14 cellular contexts compared by ENCODE assay signal in genomic region chr13:103093649-103094048, GRCh38. TPM values are rescaled to one million over a fixed set of nuclear protein-coding genes. Genes with fewer than 3 reads are reported as not detected.
"Had no signal": no experiment of that assay in that cellular context is flagged by ENCODE, and none has a peak within 500 bp of the region (broad histone marks: within the 10 kb centered on the region; RNA-seq: fewer than 3 reads in every experiment).

No MANE protein-coding gene starts in this region.

RNA-seq across cellular contexts. Expression of gene SLC10A2, which starts 27.4 kb away (rescaled TPM):
- total RNA-seq: activated B cell treated with CpG ODN at 0.5 μM for 24 hours; activated CD4-positive, alpha-beta memory T cell treated with anti-CD3 and anti-CD28 coated beads for 36 hours; activated CD4-positive, alpha-beta memory T cell treated with anti-CD3 and anti-CD28 coated beads, Interleukin-2, amount 10 ng/mL, durations not matched to agents 7 days and 5 days; activated CD4-positive, alpha-beta T cell treated with anti-CD3 and anti-CD28 coated beads for 36 hours; activated CD4-positive, alpha-beta T cell treated with anti-CD3 and anti-CD28 coated beads, Interleukin-2, amount 10 ng/mL, durations not matched to agents 24 days and 14 days; activated CD4-positive, alpha-beta T cell treated with anti-CD3 and anti-CD28 coated beads, Interleukin-2, amount 10 ng/mL, durations not matched to agents 7 days and 5 days; activated CD8-positive, alpha-beta memory T cell treated with anti-CD3 and anti-CD28 coated beads for 36 hours; activated CD8-positive, alpha-beta memory T cell treated with anti-CD3 and anti-CD28 coated beads, Interleukin-2, amount 10 ng/mL, durations not matched to agents 7 days and 5 days; activated CD8-positive, alpha-beta T cell treated with anti-CD3 and anti-CD28 coated beads for 36 hours; activated CD8-positive, alpha-beta T cell treated with anti-CD3 and anti-CD28 coated beads, Interleukin-2, amount 10 ng/mL, durations not matched to agents 7 days and 5 days; T-helper 1 cell treated with Interleukin-12 subunit alpha and Interleukin-12 subunit beta and Interleukin-4 antibody, amounts not matched to agents 30 ng/mL and 1 ng/mL, for 36 hours; T-helper 17 cell; T-helper 2 cell treated with Interferon-gamma antibody and Interleukin-4, amounts not matched to agents 100 ng/mL and 5 ng/mL, for 36 hours; WTC11 had no signal
